28 cellular contexts compared by ENCODE assay signal in genomic region chr1:161220002-161220401, GRCh38. TPM values are rescaled to one million over a fixed set of nuclear protein-coding genes. Genes with fewer than 3 reads are reported as not detected.
"Had no signal": no experiment of that assay in that cellular context is flagged by ENCODE, and none has a peak within 500 bp of the region (broad histone marks: within the 10 kb centered on the region; RNA-seq: fewer than 3 reads in every experiment).

No MANE protein-coding gene starts in this region.

- H3K4me1 ChIP-seq: breast epithelium, colonic mucosa had no signal

- H3K4me3 ChIP-seq: breast epithelium, colonic mucosa, dorsolateral prefrontal cortex, stomach, suprapubic skin, tibial nerve had no signal

- H3K4me3 Mint-ChIP-seq: activated naive CD4-positive, alpha-beta T cell treated with anti-CD3 and anti-CD28 coated beads, Interleukin-2, amount 50 U/mL, for 24 hours; central memory CD8-positive, alpha-beta T cell; effector memory CD8-positive, alpha-beta T cell; memory B cell; neural crest cell; WTC11 had no signal

- H3K9me3 ChIP-seq: breast epithelium, colonic mucosa, stomach, suprapubic skin, tibial nerve had no signal

- DNase-seq: activated gamma-delta T cell treated with Interleukin-2 at 50 U/mL for 16 hours; activated T-cell treated with anti-CD3 and anti-CD28 coated beads, Interleukin-2, amount 50 U/mL, for 1 hour; colonic mucosa; dorsolateral prefrontal cortex; effector memory CD8-positive, alpha-beta T cell; glutamatergic neuron; hippocampal formation; left cardiac atrium; retina; stimulated activated CD4-positive, alpha-beta T cell treated with anti-CD3 and anti-CD28 coated beads, Interleukin-12 subunit alpha, Interleukin-12 subunit beta, amount 100 ng/mL, for 4 hours; stimulated activated CD4-positive, alpha-beta T cell treated with anti-CD3 and anti-CD28 coated beads, Interleukin-4, amount 100 ng/mL, for 4 hours; stomach; T-helper 9 cell had no signal

- ATAC-seq: effector memory CD8-positive, alpha-beta T cell; esophagus mucosa; left cardiac atrium had no signal

- H3K36me3 ChIP-seq: breast epithelium, colonic mucosa had no signal

- H3K27ac Mint-ChIP-seq: memory B cell, WTC11 had no signal

- H3K27me3 ChIP-seq: breast epithelium, colonic mucosa, dorsolateral prefrontal cortex, stomach, suprapubic skin, tibial nerve had no signal

- H3K27ac ChIP-seq: breast epithelium, colonic mucosa, dorsolateral prefrontal cortex, stomach, suprapubic skin, tibial nerve had no signal

- H3K9me3 Mint-ChIP-seq: activated naive CD4-positive, alpha-beta T cell treated with anti-CD3 and anti-CD28 coated beads, Interleukin-2, amount 50 U/mL, for 24 hours; central memory CD8-positive, alpha-beta T cell; effector memory CD8-positive, alpha-beta T cell; memory B cell; neural crest cell; WTC11 had no signal

- H3K27me3 Mint-ChIP-seq: activated naive CD4-positive, alpha-beta T cell treated with anti-CD3 and anti-CD28 coated beads, Interleukin-2, amount 50 U/mL, for 24 hours; central memory CD8-positive, alpha-beta T cell; progenitor cell of endocrine pancreas had no signal

RNA-seq across cellular contexts. Expression of gene APOA2, which starts 3.4 kb away (rescaled TPM):
- total RNA-seq: breast epithelium; dorsolateral prefrontal cortex; endothelial cell of umbilical vein; esophagus mucosa; frontal cortex; lower leg skin; neural crest cell; omental fat pad; T-helper 1 cell treated with Interleukin-12 subunit alpha and Interleukin-12 subunit beta and Interleukin-4 antibody, amounts not matched to agents 30 ng/mL and 1 ng/mL, for 36 hours; tibial nerve had no signal
- polyA plus RNA-seq: endothelial cell of umbilical vein, stomach had no signal

RNA-seq across cellular contexts. Expression of gene NR1I3, which starts 18.0 kb away (rescaled TPM):
- total RNA-seq: breast epithelium; colonic mucosa; endothelial cell of umbilical vein; esophagus mucosa; frontal cortex; left cardiac atrium; neural crest cell; omental fat pad; progenitor cell of endocrine pancreas; T-helper 1 cell treated with Interleukin-12 subunit alpha and Interleukin-12 subunit beta and Interleukin-4 antibody, amounts not matched to agents 30 ng/mL and 1 ng/mL, for 36 hours; tibial nerve; WTC11 had no signal
- polyA plus RNA-seq: endothelial cell of umbilical vein, stomach had no signal
